ENCODE assay signal across 10 cellular contexts in the genomic region with DNA sequence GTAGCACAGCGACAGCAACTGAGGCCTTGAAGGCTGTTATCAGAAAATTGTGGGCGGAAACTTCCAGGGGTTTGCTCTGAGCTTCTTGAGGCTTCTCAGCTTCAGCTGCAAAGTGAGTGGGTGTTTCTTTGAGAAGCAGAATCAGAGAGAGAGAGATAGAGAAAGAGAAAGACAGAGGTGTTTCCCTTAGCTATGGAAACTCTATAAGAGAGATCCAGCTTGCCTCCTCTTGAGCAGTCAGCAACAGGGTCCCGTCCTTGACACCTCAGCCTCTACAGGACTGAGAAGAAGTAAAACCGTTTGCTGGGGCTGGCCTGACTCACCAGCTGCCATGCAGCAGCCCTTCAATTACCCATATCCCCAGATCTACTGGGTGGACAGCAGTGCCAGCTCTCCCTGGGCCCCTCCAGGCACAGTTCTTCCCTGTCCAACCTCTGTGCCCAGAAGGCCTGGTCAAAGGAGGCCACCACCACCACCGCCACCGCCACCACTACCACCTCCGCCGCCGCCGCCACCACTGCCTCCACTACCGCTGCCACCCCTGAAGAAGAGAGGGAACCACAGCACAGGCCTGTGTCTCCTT. TPM values are rescaled to one million over a fixed set of nuclear protein-coding genes. Genes with fewer than 3 reads are reported as not detected.
DNase-seq lines count a peak whose midpoint lies in the region; ATAC-seq and TF ChIP-seq lines count a peak whose summit lies in the region.
"Had no signal": no experiment of that assay in that cellular context is flagged by ENCODE, and none has a peak within 500 bp of the region (broad histone marks: within the 10 kb centered on the region; RNA-seq: fewer than 3 reads in every experiment).

A gene with protein sequence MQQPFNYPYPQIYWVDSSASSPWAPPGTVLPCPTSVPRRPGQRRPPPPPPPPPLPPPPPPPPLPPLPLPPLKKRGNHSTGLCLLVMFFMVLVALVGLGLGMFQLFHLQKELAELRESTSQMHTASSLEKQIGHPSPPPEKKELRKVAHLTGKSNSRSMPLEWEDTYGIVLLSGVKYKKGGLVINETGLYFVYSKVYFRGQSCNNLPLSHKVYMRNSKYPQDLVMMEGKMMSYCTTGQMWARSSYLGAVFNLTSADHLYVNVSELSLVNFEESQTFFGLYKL (plus strand): TSS at position 233 of the 583 bp plus-strand sequence. CDS start 99 bp downstream, at position 332.

- H3K36me3 ChIP-seq in stomach (no peaks in the 10 kb centered on the region), esophagus muscularis mucosa (no peaks in the 10 kb centered on the region)

- ATAC-seq in omental fat pad (ENCODE audit: low FRiP score), result peak; percentile 8
- ATAC-seq: WTC11 had no signal

- peaks cover 54% of the 10 kb centered on the region for H3K4me1 Mint-ChIP-seq in HFFc6 (ENCODE audit: low read depth)
- H3K4me1 Mint-ChIP-seq: WTC11 had no signal

- TF ChIP-seq EP300 in stomach (IDR thresholded peaks at IDR 0.05) (no peak), esophagus muscularis mucosa (IDR thresholded peaks at IDR 0.05) (no peak)

- no peaks in the 10 kb centered on the region for H3K9me3 Mint-ChIP-seq in HFFc6
- H3K9me3 Mint-ChIP-seq: WTC11 had no signal

- no peak within 1 kb of the TSS for H3K27ac Mint-ChIP-seq in HFFc6
- H3K27ac Mint-ChIP-seq: WTC11 had no signal

- 80 to 89% (median 83%) methylated on average over 8 to 11 of the region's 11 CpGs for WGBS in stomach, 5 donors
- WGBS in esophagus muscularis mucosa, result 88% methylated on average over 11 of the region's 11 CpGs

- H3K36me3 Mint-ChIP-seq in HFFc6 (ENCODE audit: low read depth), result peaks cover 8% of the 10 kb centered on the region; the same call in 1 of the 2 replicates
- H3K36me3 Mint-ChIP-seq: WTC11 had no signal

- peaks cover 4% of the 10 kb centered on the region for H3K27me3 Mint-ChIP-seq in HFFc6 (ENCODE audit: insufficient read depth)

- H3K4me3 ChIP-seq in stomach (peak within 1 kb of the TSS in 3 of 4 donors; percentile 1 to 15 (median 4)), esophagus muscularis mucosa (no peak within 1 kb of the TSS)

- H3K9me3 ChIP-seq in stomach, result no peaks in the 10 kb centered on the region
- H3K9me3 ChIP-seq in esophagus muscularis mucosa, result no peaks in the 10 kb centered on the region

- TF ChIP-seq CTCF in omental fat pad (IDR thresholded peaks at IDR 0.05), result no peak
- TF ChIP-seq CTCF in stomach (IDR thresholded peaks at IDR 0.05), result no peak
- TF ChIP-seq CTCF in HFFc6 (IDR thresholded peaks at IDR 0.05), result no peak
- no peak for TF ChIP-seq CTCF in esophagus muscularis mucosa (IDR thresholded peaks at IDR 0.05)

- DNase-seq in NK-92 treated with Interleukin-12 subunit alpha and Interleukin-12 subunit beta, amount 100 ng/mL, for 24 hours (lab: John Stamatoyannopoulos, UW), result peak; percentile 73
- DNase-seq in NK-92 (lab: John Stamatoyannopoulos, UW; ENCODE audit: unreplicated experiment) (no peak), omental fat pad (ENCODE audit: low spot score) (no peak), stomach (no peak), HFFc6 (no peak), esophagus muscularis mucosa (ENCODE audit: extremely low spot score) (no peak), DMS114 treated with DMSO at 0.1 percent for 48 hours (lab: John Stamatoyannopoulos, UW; ENCODE audit: unreplicated experiment) (no peak)
- DNase-seq in activated effector memory CD4-positive, alpha-beta T cell treated with Interleukin-2 at 50 U/mL for 16 hours, result peak; percentile 21

- H3K27me3 ChIP-seq in stomach (no peaks in the 10 kb centered on the region), esophagus muscularis mucosa (no peaks in the 10 kb centered on the region)

- no peak within 1 kb of the TSS for H3K4me3 Mint-ChIP-seq in HFFc6
- H3K4me3 Mint-ChIP-seq: WTC11 had no signal

- TF ChIP-seq POLR2A in stomach (IDR thresholded peaks at IDR 0.05) (no peak), esophagus muscularis mucosa (IDR thresholded peaks at IDR 0.05; ENCODE audit: low read depth) (no peak)

- H3K4me1 ChIP-seq in stomach (no peaks in the 10 kb centered on the region), esophagus muscularis mucosa (no peaks in the 10 kb centered on the region)

- intact Hi-C loops in stomach (cut with DNase I; ENCODE audit: low total_unique reads), result no loop called here
- intact Hi-C loops in esophagus muscularis mucosa (cut with DNase I), result no loop called here

- peak within 1 kb of the TSS in 4 of 5 donors; percentile 14 to 63 (median 26) for H3K27ac ChIP-seq in stomach
- H3K27ac ChIP-seq in esophagus muscularis mucosa (replicated peaks in 1 of 4), result no peak within 1 kb of the TSS
- H3K27ac ChIP-seq: 22Rv1 had no signal

RNA-seq across cellular contexts. Expression of the gene that starts here (rescaled TPM):
- total RNA-seq in omental fat pad (under 1 TPM in 2 of 4 donors, not detected in 2; 0.24 to 0.31 TPM), stomach (not detected), esophagus muscularis mucosa (under 1 TPM in 1 of 4 donors, not detected in 3; 0.33 TPM)
- under 1 TPM in 2 of 3 donors, not detected in 1; 0.05 to 0.12 TPM for polyA plus RNA-seq in stomach
- not detected for total RNA-seq in HFFc6 (2021; fragmentation: NEBNext Ultra II Directional; extraction: Animal tissue kit (Norgen Biotek cat#: 25700))
- total RNA-seq: WTC11 had no signal

Comparison
In these comparisons a context has a peak if more than half of its experiments do, and no peak if none do; other contexts are left out.
1. DNase-seq: peak in NK-92 treated with Interleukin-12 subunit alpha and Interleukin-12 subunit beta, amount 100 ng/mL, for 24 hours (single experiment) and activated effector memory CD4-positive, alpha-beta T cell treated with Interleukin-2 at 50 U/mL for 16 hours (single experiment); none in NK-92 (single experiment), omental fat pad (single experiment), stomach (single experiment), HFFc6 (single experiment), esophagus muscularis mucosa (single experiment) and DMS114 treated with DMSO at 0.1 percent for 48 hours (single experiment).
2. Peak in ATAC-seq in omental fat pad; RNA of the gene not detected or under 1 TPM.
3. H3K27ac ChIP-seq: peak in stomach (4 of 5); none in esophagus muscularis mucosa (0 of 4).
4. H3K4me3 ChIP-seq: peak in stomach (3 of 4); none in esophagus muscularis mucosa (0 of 4).